Comparison of ENCODE assay signal across 9 cellular contexts in genomic region chrX:109830704-109831206, GRCh38.
A peak's percentile ranks its signal among the peaks of the same experiment; 100 is the strongest.
DNase-seq lines count a peak whose midpoint lies in the region; ATAC-seq and TF ChIP-seq lines count a peak whose summit lies in the region.
"Had no signal": no experiment of that assay in that cellular context is flagged by ENCODE, and none has a peak within 500 bp of the region (broad histone marks: within the 10 kb centered on the region; RNA-seq: fewer than 3 reads in every experiment).

No MANE protein-coding gene starts in this region.

- H3K4me1 ChIP-seq in OCI-LY3 (ENCODE audit: low read length): peaks cover 16% of the 10 kb centered on the region

- H3K4me2 ChIP-seq in OCI-LY3 (ENCODE audit: low read length): peak overlapping the region; percentile 41

- no peak overlapping the region for H3K9ac ChIP-seq in OCI-LY3 (ENCODE audit: low read length)

- no peak overlapping the region; the same call in 1 of the 2 replicates for H3K27ac ChIP-seq in OCI-LY3 (ENCODE audit: low read length)
- no peak overlapping the region for H3K27ac ChIP-seq in dorsolateral prefrontal cortex

- H3K27ac Mint-ChIP-seq in nephron (peak overlapping the region; percentile 61 to 90 (median 84)), glutamatergic neuron (ENCODE audit: unreplicated experiment) (no peak overlapping the region)

- H3K4me3 ChIP-seq in OCI-LY3 (ENCODE audit: low read length) (no peak overlapping the region), dorsolateral prefrontal cortex (no peak overlapping the region)

- 0 out of 2 replicates have a peak overlapping the region, but pooled peaks have one; percentile 66 for H2AFZ ChIP-seq in OCI-LY3 (ENCODE audit: low read depth, low read length)

- TF ChIP-seq CTCF in OCI-LY3 (IDR thresholded peaks at IDR 0.05; ENCODE audit: low read depth, low read length) (no peak), nephron (IDR thresholded peaks at IDR 0.05; ENCODE audit: unreplicated experiment in 3 of 3) (no peak), glutamatergic neuron (IDR thresholded peaks at IDR 0.05; ENCODE audit: partially characterized antibody, unreplicated experiment) (no peak), dorsolateral prefrontal cortex (IDR thresholded peaks at IDR 0.05 in 54 of 56, conservative IDR thresholded peaks at IDR 0.05 in 2 of 56; ENCODE audit: low read depth in 1 of 56, partially characterized antibody in 56 of 56) (no peak)

- H3K4me1 Mint-ChIP-seq in nephron (peaks cover 23% of the 10 kb centered on the region), glutamatergic neuron (ENCODE audit: low read depth, unreplicated experiment) (no peaks in the 10 kb centered on the region)

- H3K9me3 Mint-ChIP-seq in nephron (no peaks in the 10 kb centered on the region), glutamatergic neuron (ENCODE audit: unreplicated experiment) (no peaks in the 10 kb centered on the region)

- no peak for DNase-seq in stimulated activated CD4-positive, alpha-beta T cell treated with anti-CD3 and anti-CD28 coated beads, Interleukin-4, amount 100 ng/mL, for 1 hour
- DNase-seq in glutamatergic neuron (no peak), dorsolateral prefrontal cortex (no peak), COLO668 (lab: John Stamatoyannopoulos, UW; ENCODE audit: unreplicated experiment) (no peak)

- no peaks in the 10 kb centered on the region for H3K36me3 ChIP-seq in OCI-LY3 (replicated peaks; ENCODE audit: low read depth, low read length)

- no peaks in the 10 kb centered on the region for H3K36me3 Mint-ChIP-seq in nephron (ENCODE audit: low read depth)
- no peaks in the 10 kb centered on the region for H3K36me3 Mint-ChIP-seq in glutamatergic neuron (ENCODE audit: unreplicated experiment)

- H3K27me3 ChIP-seq in OCI-LY3 (ENCODE audit: low read depth, low read length) (no peaks in the 10 kb centered on the region), dorsolateral prefrontal cortex (peaks cover 0 to 68% (median 33%) of the 10 kb centered on the region in 45 donors)

- H3K9me3 ChIP-seq in OCI-LY3 (ENCODE audit: insufficient read depth, low read length): no peaks in the 10 kb centered on the region

- ATAC-seq in GM18867 (IDR thresholded peaks at IDR 0.05; ENCODE audit: unreplicated experiment) (peak; percentile 78), HG02763 (IDR thresholded peaks at IDR 0.05; ENCODE audit: unreplicated experiment) (peak; percentile 68)
- ATAC-seq: Panc1 had no signal

- H4K20me1 ChIP-seq in OCI-LY3 (ENCODE audit: insufficient read depth, low read length): no peaks in the 10 kb centered on the region

- H3K4me3 Mint-ChIP-seq in nephron: no peak overlapping the region
- H3K4me3 Mint-ChIP-seq in glutamatergic neuron (ENCODE audit: unreplicated experiment): no peak overlapping the region

- H3K27me3 Mint-ChIP-seq in nephron (ENCODE audit: low read depth) (peaks cover 5% of the 10 kb centered on the region), glutamatergic neuron (ENCODE audit: unreplicated experiment) (no peaks in the 10 kb centered on the region)

- no peaks in the 10 kb centered on the region for H3K79me2 ChIP-seq in OCI-LY3 (ENCODE audit: low read length)

- intact Hi-C loops in dorsolateral prefrontal cortex (cut with DNase I): no loop called here
